In genomic region chr6:33869826-33870423, GRCh38 we compare ENCODE assay signal across 1 cellular context.
TF ChIP-seq lines count a peak whose summit lies in the region.

No MANE protein-coding gene starts in this region.

TF ChIP-seq in H1, 55 proteins besides CTCF, POLR2A, EP300 and RAD21:
- TF ChIP-seq, protein P1, sequence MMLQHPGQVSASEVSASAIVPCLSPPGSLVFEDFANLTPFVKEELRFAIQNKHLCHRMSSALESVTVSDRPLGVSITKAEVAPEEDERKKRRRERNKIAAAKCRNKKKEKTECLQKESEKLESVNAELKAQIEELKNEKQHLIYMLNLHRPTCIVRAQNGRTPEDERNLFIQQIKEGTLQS (IDR thresholded peaks at IDR 0.05; ENCODE audit: insufficient read depth, low read depth, low read length) = no peak
- peak; percentile 89 for TF ChIP-seq TEAD4 (IDR thresholded peaks at IDR 0.05; ENCODE audit: low read depth, low read length)
